In the genomic region with DNA sequence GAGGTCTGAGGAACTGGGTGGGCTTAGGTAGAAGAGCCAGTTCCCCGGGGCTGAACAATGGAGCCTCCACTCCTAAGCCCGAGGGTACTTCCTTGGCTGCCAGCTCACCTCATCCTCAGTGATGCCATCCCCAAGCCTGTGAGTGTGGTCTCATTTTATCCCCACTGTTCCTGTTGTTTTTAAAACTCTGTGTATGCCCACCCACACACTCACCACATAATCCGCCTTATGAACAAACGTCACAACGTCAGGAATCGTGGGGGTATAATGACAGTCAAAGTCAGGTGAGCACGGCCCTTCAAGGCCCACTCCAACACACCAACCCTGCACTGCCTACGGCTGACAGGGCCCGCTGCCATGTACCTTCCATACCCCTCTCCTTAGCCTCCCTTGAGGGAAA, we compare ENCODE assay signal across 28 cellular contexts.
"Had no signal": no experiment of that assay in that cellular context is flagged by ENCODE, and none has a peak within 500 bp of the region (broad histone marks: within the 10 kb centered on the region; RNA-seq: fewer than 3 reads in every experiment).

No MANE protein-coding gene starts in this region.

- H3K4me3 ChIP-seq: adrenal gland, ascending aorta, breast epithelium, cardiac muscle cell, colonic mucosa, esophagus squamous epithelium, gastroesophageal sphincter had no signal

- H3K27ac ChIP-seq: adrenal gland, ascending aorta, breast epithelium, cardiac muscle cell, colonic mucosa, epithelial cell of prostate, esophagus squamous epithelium, gastroesophageal sphincter had no signal

- DNase-seq: activated CD4-positive, alpha-beta memory T cell treated with anti-CD3 and anti-CD28 coated beads for 36 hours; activated CD4-positive, alpha-beta T cell treated with anti-CD3 and anti-CD28 coated beads for 36 hours; activated CD4-positive, alpha-beta T cell treated with anti-CD3 and anti-CD28 coated beads, Interleukin-2, amount 10 ng/mL, durations not matched to agents 24 days and 14 days; activated CD4-positive, CD25-positive, alpha-beta regulatory T cell; activated CD4-positive, CD25-positive, alpha-beta regulatory T cell treated with anti-CD3 and anti-CD28 coated beads, Interleukin-2, amount 50 U/mL, for 72 hours; activated CD8-positive, alpha-beta memory T cell treated with anti-CD3 and anti-CD28 coated beads, Interleukin-2, amount 10 ng/mL, durations not matched to agents 7 days and 5 days; activated CD8-positive, alpha-beta memory T cell treated with anti-CD3 and anti-CD28 coated beads, Interleukin-2, amount 50 U/mL, for 4 hours; activated CD8-positive, alpha-beta T cell treated with anti-CD3 and anti-CD28 coated beads, Interleukin-2, amount 10 ng/mL, durations not matched to agents 7 days and 5 days; activated effector memory CD4-positive, alpha-beta T cell treated with anti-CD3 and anti-CD28 coated beads, Interleukin-2, amount 50 U/mL, for 16 hours; activated naive CD4-positive, alpha-beta T cell treated with anti-CD3 and anti-CD28 coated beads for 36 hours; activated naive CD8-positive, alpha-beta T cell treated with anti-CD3 and anti-CD28 coated beads for 36 hours; activated naive CD8-positive, alpha-beta T cell treated with anti-CD3 and anti-CD28 coated beads, Interleukin-2, amount 50 U/mL, for 24 hours; activated T-cell treated with anti-CD3 and anti-CD28 coated beads, Interleukin-2, amount 50 U/mL, for 1 hour; activated T-cell treated with anti-CD3 and anti-CD28 coated beads, Interleukin-2, amount 50 U/mL, for 48 hours; adrenal gland; central memory CD4-positive, alpha-beta T cell; cerebellar nuclear complex; colonic mucosa; effector CD8-positive, alpha-beta T cell; esophagus squamous epithelium; foreskin melanocyte; T-helper 1 cell; T-helper 17 cell had no signal

- H3K9me3 ChIP-seq: adrenal gland, ascending aorta, breast epithelium, colonic mucosa, esophagus squamous epithelium, gastroesophageal sphincter had no signal

- H3K36me3 ChIP-seq: colonic mucosa had no signal

- H3K4me1 ChIP-seq: ascending aorta, breast epithelium, colonic mucosa, esophagus squamous epithelium had no signal

- H3K27me3 ChIP-seq: adrenal gland, ascending aorta, breast epithelium, cardiac muscle cell, colonic mucosa, esophagus squamous epithelium, gastroesophageal sphincter had no signal
